31 cellular contexts compared by ENCODE assay signal in the genomic region with DNA sequence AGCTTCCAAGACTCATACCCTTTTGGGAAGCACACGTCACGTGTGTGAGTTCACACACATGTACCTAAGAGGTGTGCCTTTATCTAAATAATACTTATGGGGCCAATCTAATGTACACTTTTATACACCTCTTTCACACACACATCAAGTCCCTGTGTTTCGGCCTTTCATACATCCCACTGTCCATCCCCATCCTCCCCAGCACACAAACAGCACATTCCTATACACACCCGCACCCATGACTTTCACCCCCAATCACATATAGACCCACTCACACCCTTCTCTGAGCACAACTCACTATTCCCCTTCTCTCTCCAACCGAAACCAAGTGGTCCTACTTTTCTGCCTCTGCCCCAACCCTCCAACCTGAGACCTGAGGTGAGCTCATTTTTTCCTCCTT. TPM values are rescaled to one million over a fixed set of nuclear protein-coding genes. Genes with fewer than 3 reads are reported as not detected.
A peak's percentile ranks its signal among the peaks of the same experiment; 100 is the strongest.
DNase-seq lines count a peak whose midpoint lies in the region; ATAC-seq, FAIRE-seq and TF ChIP-seq lines count a peak whose summit lies in the region.
"Had no signal": no experiment of that assay in that cellular context is flagged by ENCODE, and none has a peak within 500 bp of the region (broad histone marks: within the 10 kb centered on the region; RNA-seq: fewer than 3 reads in every experiment).

No MANE protein-coding gene starts in this region.

- H2AFZ ChIP-seq in H1 (ENCODE audit: low read length) = no peak overlapping the region
- H2AFZ ChIP-seq: GM23248, parathyroid adenoma had no signal

- no peak overlapping the region for H3K4ac ChIP-seq in H1 (replicated peaks; ENCODE audit: insufficient read length, low read depth, low read length)

- H3K79me1 ChIP-seq in H1 (ENCODE audit: low read depth, low read length) = peaks cover 21% of the 10 kb centered on the region

- H3K14ac ChIP-seq in H1 (ENCODE audit: insufficient read length) = no peak overlapping the region

- peak overlapping the region; percentile 18; the same call in 1 of the 2 replicates for H3K27ac ChIP-seq in 22Rv1
- no peak overlapping the region for H3K27ac ChIP-seq in H1 (ENCODE audit: low read depth, low read length)
- H3K27ac ChIP-seq: ascending aorta, GM23248, parathyroid adenoma, vagina had no signal

- TF ChIP-seq CTCF in 22Rv1 (IDR thresholded peaks at IDR 0.05) = no peak
- no peak for TF ChIP-seq CTCF in HFF-Myc (IDR thresholded peaks at IDR 0.05; ENCODE audit: low read depth, low read length, missing control alignments)
- no peak for TF ChIP-seq CTCF in H1 (IDR thresholded peaks at IDR 0.05; ENCODE audit: control extremely low read depth in 1 of 3, insufficient read depth in 1 of 3, low read depth in 1 of 3, low read length in 3 of 3)
- TF ChIP-seq CTCF in nephron (IDR thresholded peaks at IDR 0.05; ENCODE audit: unreplicated experiment in 3 of 3) = no peak

- H4K8ac ChIP-seq in H1 (ENCODE audit: extremely low read depth, insufficient read depth, low read length) = no peak overlapping the region

- TF ChIP-seq RAD21 in H1 (IDR thresholded peaks at IDR 0.05 in 1 of 2, conservative IDR thresholded peaks at IDR 0.05 in 1 of 2; ENCODE audit: low read depth in 2 of 2, low read length in 2 of 2) = no peak

- H3K23me2 ChIP-seq in H1 (ENCODE audit: low read depth, low read length) = peaks cover 14% of the 10 kb centered on the region

- CTCF ChIA-PET in H1 (lab: Charles Lee; ENCODE audit: partially characterized antibody) = interaction anchor here (0.8 to 2.5 kb wide), 9 partner anchors 10 to 102 kb away, joined by 3 to 17 read pairs (median 3); no protein-coding TSS in a partner anchor

- no peaks in the 10 kb centered on the region for H3K27me3 ChIP-seq in H1 (replicated peaks in 1 of 4; ENCODE audit: control insufficient read depth in 3 of 4, extremely low read depth in 1 of 4, insufficient read depth in 3 of 4, low read length in 3 of 4)
- H3K27me3 ChIP-seq: ascending aorta, vagina had no signal

- H3K4me2 ChIP-seq in H1 (ENCODE audit: insufficient read depth in 1 of 2, low read depth in 2 of 2, low read length in 2 of 2) = peak overlapping the region; percentile 53 to 79; a peak in 3 of 4 replicates

- 0 out of 2 replicates have a peak overlapping the region, but pooled peaks have one; percentile 48 for H2AK5ac ChIP-seq in H1 (ENCODE audit: low read depth, low read length)

- H3K36me3 ChIP-seq in H1 (ENCODE audit: control insufficient read depth in 2 of 4, insufficient read depth in 4 of 4, low read length in 3 of 4) = peaks cover 3 to 26% (median 9%) of the 10 kb centered on the region in 4 experiments; a peak in 6 of 8 replicates
- H3K36me3 ChIP-seq: ascending aorta, vagina had no signal

- TF ChIP-seq POLR2A in H1 (IDR thresholded peaks at IDR 0.05; ENCODE audit: control extremely low read depth in 1 of 2, low read depth in 2 of 2, low read length in 2 of 2) (no peak), GM18505 (IDR thresholded peaks at IDR 0.05; ENCODE audit: borderline replicate concordance, extremely low read depth, insufficient read depth, insufficient read length) (no peak)

- H4K91ac ChIP-seq in H1 (replicated peaks; ENCODE audit: insufficient read length, low read length) = no peak overlapping the region

- H3K9me3 ChIP-seq in H1 (ENCODE audit: insufficient read depth in 2 of 2, low read depth in 1 of 2, low read length in 1 of 2) = no peaks in the 10 kb centered on the region
- H3K9me3 ChIP-seq: ascending aorta, vagina had no signal

- 0 out of 2 replicates have a peak overlapping the region, but pooled peaks have one; percentile 56 for H2BK20ac ChIP-seq in H1 (ENCODE audit: low read length)

- H2BK5ac ChIP-seq in H1 (ENCODE audit: low read depth, low read length) = no peak overlapping the region

- no peaks in the 10 kb centered on the region for H3K27me3 Mint-ChIP-seq in nephron (ENCODE audit: low read depth)

- H3K23ac ChIP-seq in H1 (ENCODE audit: insufficient read length) = no peak overlapping the region

- DNase-seq in HFF-Myc (ENCODE audit: extremely low read depth, low read depth) (no peak), H1 (ENCODE audit: low read depth in 1 of 2, low spot score in 2 of 2) (no peak), GM19240 (ENCODE audit: insufficient read length, low spot score) (no peak), DMS114 treated with DMSO at 0.1 percent for 48 hours (lab: John Stamatoyannopoulos, UW; ENCODE audit: unreplicated experiment) (no peak)
- DNase-seq: ACHN; activated CD4-positive, CD25-positive, alpha-beta regulatory T cell; activated CD8-positive, alpha-beta T cell treated with anti-CD3 and anti-CD28 coated beads for 36 hours; activated naive CD4-positive, alpha-beta T cell treated with anti-CD3 and anti-CD28 coated beads, Interleukin-2, amount 10 ng/mL, durations not matched to agents 7 days and 5 days; activated T-cell treated with anti-CD3 and anti-CD28 coated beads, Interleukin-2, amount 50 U/mL, for 1 hour; effector memory CD8-positive, alpha-beta T cell; GM23248; immature natural killer cell; left ventricle myocardium superior; NCI-H1105; NCI-H2107; NCI-H510A; NK-92 treated with Interleukin-12 subunit alpha and Interleukin-12 subunit beta, amount 100 ng/mL, for 24 hours had no signal

- H3K4me1 Mint-ChIP-seq in nephron = peaks cover 68% of the 10 kb centered on the region

- no peak for ATAC-seq in HG03457 (IDR thresholded peaks at IDR 0.05; ENCODE audit: unreplicated experiment)
- no peak for ATAC-seq in GM18505 (IDR thresholded peaks at IDR 0.05; ENCODE audit: unreplicated experiment)
- ATAC-seq: activated CD8-positive, alpha-beta T cell treated with anti-CD3 and anti-CD28 coated beads for 36 hours; effector memory CD8-positive, alpha-beta T cell; left ventricle myocardium superior had no signal

- no peak overlapping the region for H2BK120ac ChIP-seq in H1 (replicated peaks; ENCODE audit: low read depth, low read length)

- 85% methylated on average over 5 of the region's 5 CpGs; no CpG with 5 or more reads in 1 of the 2 experiments for WGBS in H1 (ENCODE audit: extremely low coverage in 1 of 2, insufficient coverage in 1 of 2, insufficient read length in 1 of 2, insufficient replicate concordance in 2 of 2, low coverage in 1 of 2, low lambda C conversion rate in 2 of 2, missing lambda C conversion rate in 1 of 2), 2 experiments

- H4K5ac ChIP-seq in H1 (ENCODE audit: insufficient read length, low read depth, low read length) = no peak overlapping the region

- H3K9me3 Mint-ChIP-seq in nephron = no peaks in the 10 kb centered on the region
- H3K9me3 Mint-ChIP-seq: activated CD8-positive, alpha-beta T cell treated with anti-CD3 and anti-CD28 coated beads for 36 hours; activated naive CD4-positive, alpha-beta T cell treated with anti-CD3 and anti-CD28 coated beads, Interleukin-2, amount 10 ng/mL, durations not matched to agents 7 days and 5 days; effector memory CD8-positive, alpha-beta T cell; immature natural killer cell; T-helper 2 cell treated with Interferon-gamma antibody and Interleukin-4, amounts not matched to agents 5 μg/mL and 100 μg/mL, for 36 hours had no signal

- TF ChIP-seq EP300 in H1 (IDR thresholded peaks at IDR 0.05; ENCODE audit: borderline replicate concordance in 1 of 2, low read depth in 2 of 2, low read length in 2 of 2) = no peak

- no peak overlapping the region for H3K56ac ChIP-seq in H1 (replicated peaks; ENCODE audit: insufficient read length, low read depth, low read length)

- no peak overlapping the region for H3K9ac ChIP-seq in H1 (replicated peaks in 1 of 4; ENCODE audit: extremely low read depth in 1 of 4, low read depth in 3 of 4, low read length in 3 of 4)
- H3K9ac ChIP-seq: GM23248, parathyroid adenoma had no signal

- peak overlapping the region; percentile 50 to 82 (median 63) for H3K27ac Mint-ChIP-seq in nephron
- H3K27ac Mint-ChIP-seq: activated CD8-positive, alpha-beta T cell treated with anti-CD3 and anti-CD28 coated beads for 36 hours; activated naive CD4-positive, alpha-beta T cell treated with anti-CD3 and anti-CD28 coated beads, Interleukin-2, amount 10 ng/mL, durations not matched to agents 7 days and 5 days; effector memory CD8-positive, alpha-beta T cell; T-helper 2 cell treated with Interferon-gamma antibody and Interleukin-4, amounts not matched to agents 5 μg/mL and 100 μg/mL, for 36 hours had no signal

- H3K4me3 Mint-ChIP-seq in nephron = peak overlapping the region; percentile 98 to 100 (median 98)
- H3K4me3 Mint-ChIP-seq: activated CD8-positive, alpha-beta T cell treated with anti-CD3 and anti-CD28 coated beads for 36 hours; activated naive CD4-positive, alpha-beta T cell treated with anti-CD3 and anti-CD28 coated beads, Interleukin-2, amount 10 ng/mL, durations not matched to agents 7 days and 5 days; T-helper 2 cell treated with Interferon-gamma antibody and Interleukin-4, amounts not matched to agents 5 μg/mL and 100 μg/mL, for 36 hours had no signal

- FAIRE-seq in H1 (lab: Jason Lieb, UNC) = no peak
- FAIRE-seq: G401.6, HTR-8/SVneo, RCC 7860 had no signal

- peaks cover 10 to 27% of the 10 kb centered on the region in 2 experiments for H4K20me1 ChIP-seq in H1 (replicated peaks in 1 of 2; ENCODE audit: control insufficient read depth in 1 of 2, insufficient read depth in 2 of 2, low read length in 2 of 2)

- H3K4me3 ChIP-seq in HFF-Myc (replicated peaks; ENCODE audit: low read depth, low read length) (peak overlapping the region; percentile 28), H1 (ENCODE audit: extremely low read depth in 1 of 4, insufficient read depth in 2 of 4, low read depth in 3 of 4, low read length in 4 of 4) (peak overlapping the region in 1 of 4 experiments; percentile 28; a peak in 2 of 8 replicates)
- H3K4me3 ChIP-seq: ascending aorta, GM23248, vagina had no signal

- peak overlapping the region; percentile 46; the same call in 1 of the 2 replicates for H2BK15ac ChIP-seq in H1 (ENCODE audit: low read length)

- H3K4me1 ChIP-seq in H1 (replicated peaks in 1 of 4; ENCODE audit: control insufficient read depth in 3 of 4, insufficient read depth in 4 of 4, low read length in 3 of 4) = peaks cover 13 to 45% (median 37%) of the 10 kb centered on the region in 4 experiments
- H3K4me1 ChIP-seq: parathyroid adenoma had no signal

- POLR2A ChIA-PET in H1 (lab: Charles Lee; ENCODE audit: partially characterized antibody) = interaction anchor here (0.7 to 3.4 kb wide), 11 partner anchors 10 to 101 kb away, joined by 3 to 20 read pairs (median 5); partner anchors contain the start of genes ARHGEF2, LAMTOR2, LMNA and RAB25

- peaks cover 19 to 60% of the 10 kb centered on the region in 2 experiments for H3K79me2 ChIP-seq in H1 (ENCODE audit: control insufficient read depth in 1 of 2, insufficient read depth in 2 of 2, low read length in 2 of 2)
- H3K79me2 ChIP-seq: parathyroid adenoma had no signal

- H2BK12ac ChIP-seq in H1 (ENCODE audit: low read depth, low read length) = 0 out of 2 replicates have a peak overlapping the region, but pooled peaks have one; percentile 43

- H3K36me3 Mint-ChIP-seq in nephron (ENCODE audit: low read depth) = peaks cover 51% of the 10 kb centered on the region
- H3K36me3 Mint-ChIP-seq: activated naive CD4-positive, alpha-beta T cell treated with anti-CD3 and anti-CD28 coated beads, Interleukin-2, amount 10 ng/mL, durations not matched to agents 7 days and 5 days; immature natural killer cell had no signal

- no peak overlapping the region for H3K18ac ChIP-seq in H1 (ENCODE audit: extremely low read depth, low read length)

RNA-seq across cellular contexts. Expression of gene MEX3A, which starts 3.5 kb away (rescaled TPM):
- total RNA-seq in H1 (2021; fragmentation: NEBNext Ultra II Directional; extraction: Animal tissue kit (Norgen Biotek cat#: 25700)) = 52.4 and 54.7 TPM in 2 replicates
- 34.1 and 43.5 TPM in 2 replicates for polyA plus RNA-seq in H1 (2011; rRNA removed)
- 30.7 TPM for polyA plus RNA-seq in H1 (2011; cell fraction: cytosol; rRNA removed)
- polyA plus RNA-seq in H1 (2011; cell fraction: nucleus; rRNA removed) = 122 TPM
- 42.2 to 51.4 TPM (median 46.7 TPM) in 4 replicates for polyA plus RNA-seq in H1 (2012, experiment 1 of 2)
- polyA plus RNA-seq in H1 (2012, experiment 2 of 2) = 37.7 TPM
- 50.4 TPM for polyA plus RNA-seq in H1 (2013, experiment 1 of 2)
- 45.1 TPM for polyA plus RNA-seq in H1 (2013, experiment 2 of 2)
- polyA minus RNA-seq in H1 (2011; rRNA and poly(A)+ RNA removed) = 43.0 and 47.3 TPM in 2 replicates
- polyA minus RNA-seq in H1 (2011; cell fraction: cytosol; rRNA and poly(A)+ RNA removed) = 55.2 TPM
- 107 TPM for polyA minus RNA-seq in H1 (2011; cell fraction: nucleus; rRNA and poly(A)+ RNA removed)
- polyA plus RNA-seq: immature natural killer cell had no signal

RNA-seq across cellular contexts. Expression of gene RAB25, which starts 17.8 kb away (rescaled TPM):
- total RNA-seq in H1 (2021; fragmentation: NEBNext Ultra II Directional; extraction: Animal tissue kit (Norgen Biotek cat#: 25700)) = 34.8 and 38.5 TPM in 2 replicates
- polyA plus RNA-seq in H1 (2011; rRNA removed) = 98.2 and 117 TPM in 2 replicates
- polyA plus RNA-seq in H1 (2011; cell fraction: cytosol; rRNA removed) = 110 TPM
- 61.3 TPM for polyA plus RNA-seq in H1 (2011; cell fraction: nucleus; rRNA removed)
- 66.9 to 78.3 TPM (median 74.1 TPM) in 4 replicates for polyA plus RNA-seq in H1 (2012, experiment 1 of 2)
- 91.5 TPM for polyA plus RNA-seq in H1 (2012, experiment 2 of 2)
- polyA plus RNA-seq in H1 (2013, experiment 1 of 2) = 48.0 TPM
- polyA plus RNA-seq in H1 (2013, experiment 2 of 2) = 50.7 TPM
- 50.6 and 52.5 TPM in 2 replicates for polyA minus RNA-seq in H1 (2011; rRNA and poly(A)+ RNA removed)
- 24.8 TPM for polyA minus RNA-seq in H1 (2011; cell fraction: cytosol; rRNA and poly(A)+ RNA removed)
- polyA minus RNA-seq in H1 (2011; cell fraction: nucleus; rRNA and poly(A)+ RNA removed) = 19.2 TPM
- total RNA-seq: ascending aorta, glomerular endothelial cell, GM23248, left ventricle myocardium superior, LHCN-M2, SK-MEL-5 had no signal
- polyA plus RNA-seq: GM23248, immature natural killer cell had no signal

RNA-seq across cellular contexts. Expression of gene LAMTOR2, which starts 24.1 kb away (rescaled TPM):
- 50.5 and 54.7 TPM in 2 replicates for total RNA-seq in H1 (2021; fragmentation: NEBNext Ultra II Directional; extraction: Animal tissue kit (Norgen Biotek cat#: 25700))
- 122 and 131 TPM in 2 replicates for polyA plus RNA-seq in H1 (2011; rRNA removed)
- polyA plus RNA-seq in H1 (2011; cell fraction: cytosol; rRNA removed) = 109 TPM
- 74.9 TPM for polyA plus RNA-seq in H1 (2011; cell fraction: nucleus; rRNA removed)
- polyA plus RNA-seq in H1 (2012, experiment 1 of 2) = 77.2 to 105 TPM (median 92.7 TPM) in 4 replicates
- 70.5 TPM for polyA plus RNA-seq in H1 (2012, experiment 2 of 2)
- polyA plus RNA-seq in H1 (2013, experiment 1 of 2) = 63.5 TPM
- 69.2 TPM for polyA plus RNA-seq in H1 (2013, experiment 2 of 2)
- 18.2 and 23.3 TPM in 2 replicates for polyA minus RNA-seq in H1 (2011; rRNA and poly(A)+ RNA removed)
- 14.1 TPM for polyA minus RNA-seq in H1 (2011; cell fraction: cytosol; rRNA and poly(A)+ RNA removed)
- 22.4 TPM for polyA minus RNA-seq in H1 (2011; cell fraction: nucleus; rRNA and poly(A)+ RNA removed)

RNA-seq across cellular contexts. Expression of gene UBQLN4, which starts 25.1 kb away (rescaled TPM):
- 37.7 and 39.8 TPM in 2 replicates for total RNA-seq in H1 (2021; fragmentation: NEBNext Ultra II Directional; extraction: Animal tissue kit (Norgen Biotek cat#: 25700))
- 47.8 and 52.0 TPM in 2 replicates for polyA plus RNA-seq in H1 (2011; rRNA removed)
- polyA plus RNA-seq in H1 (2011; cell fraction: cytosol; rRNA removed) = 40.8 TPM
- polyA plus RNA-seq in H1 (2011; cell fraction: nucleus; rRNA removed) = 76.1 TPM
- 42.4 to 49.0 TPM (median 44.7 TPM) in 4 replicates for polyA plus RNA-seq in H1 (2012, experiment 1 of 2)
- polyA plus RNA-seq in H1 (2012, experiment 2 of 2) = 40.6 TPM
- polyA plus RNA-seq in H1 (2013, experiment 1 of 2) = 26.1 TPM
- 26.7 TPM for polyA plus RNA-seq in H1 (2013, experiment 2 of 2)
- polyA minus RNA-seq in H1 (2011; rRNA and poly(A)+ RNA removed) = 48.9 and 53.6 TPM in 2 replicates
- polyA minus RNA-seq in H1 (2011; cell fraction: cytosol; rRNA and poly(A)+ RNA removed) = 31.0 TPM
- polyA minus RNA-seq in H1 (2011; cell fraction: nucleus; rRNA and poly(A)+ RNA removed) = 29.2 TPM

RNA-seq across cellular contexts. Expression of gene LMNA, which starts 35.8 kb away (rescaled TPM):
- total RNA-seq in H1 (2021; fragmentation: NEBNext Ultra II Directional; extraction: Animal tissue kit (Norgen Biotek cat#: 25700)) = 46.8 and 48.0 TPM in 2 replicates
- polyA plus RNA-seq in H1 (2011; rRNA removed) = 25.8 and 38.3 TPM in 2 replicates
- 33.6 TPM for polyA plus RNA-seq in H1 (2011; cell fraction: cytosol; rRNA removed)
- 78.1 TPM for polyA plus RNA-seq in H1 (2011; cell fraction: nucleus; rRNA removed)
- polyA plus RNA-seq in H1 (2012, experiment 1 of 2) = 36.7 to 43.4 TPM (median 39.1 TPM) in 4 replicates
- 56.7 TPM for polyA plus RNA-seq in H1 (2012, experiment 2 of 2)
- polyA plus RNA-seq in H1 (2013, experiment 1 of 2) = 34.7 TPM
- polyA plus RNA-seq in H1 (2013, experiment 2 of 2) = 32.6 TPM
- 15.1 and 20.9 TPM in 2 replicates for polyA minus RNA-seq in H1 (2011; rRNA and poly(A)+ RNA removed)
- polyA minus RNA-seq in H1 (2011; cell fraction: cytosol; rRNA and poly(A)+ RNA removed) = 33.7 TPM
- 28.1 TPM for polyA minus RNA-seq in H1 (2011; cell fraction: nucleus; rRNA and poly(A)+ RNA removed)
